Comparison of ENCODE assay signal across 8 cellular contexts in genomic region chr19:41353466-41354342, GRCh38. TPM values are rescaled to one million over a fixed set of nuclear protein-coding genes. Genes with fewer than 3 reads are reported as not detected.
DNase-seq lines count a peak whose midpoint lies in the region; ATAC-seq and TF ChIP-seq lines count a peak whose summit lies in the region.

TGFB1 (minus strand) TSS chr19:41353922; CDS start chr19:41353044, 878 bp downstream.

- peak within 1 kb of the TSS; percentile 98 for H3K4me3 Mint-ChIP-seq in activated T-helper 17 cell treated with anti-CD3 and anti-CD28 coated beads, Interleukin-2, amount 50 U/mL, for 72 hours
- H3K4me3 Mint-ChIP-seq in nephron = peak within 1 kb of the TSS; percentile 88 to 96 (median 95)

- H3K9me3 ChIP-seq in RWPE2 (ENCODE audit: severe bottlenecking) = no peaks in the 10 kb centered on the region

- no peaks in the 10 kb centered on the region for H3K9me3 Mint-ChIP-seq in activated T-helper 17 cell treated with anti-CD3 and anti-CD28 coated beads, Interleukin-2, amount 50 U/mL, for 72 hours
- H3K9me3 Mint-ChIP-seq in nephron = no peaks in the 10 kb centered on the region

- H3K36me3 Mint-ChIP-seq in activated T-helper 17 cell treated with anti-CD3 and anti-CD28 coated beads, Interleukin-2, amount 50 U/mL, for 72 hours (ENCODE audit: low read depth) = peaks cover 50% of the 10 kb centered on the region
- no peaks in the 10 kb centered on the region for H3K36me3 Mint-ChIP-seq in nephron (ENCODE audit: low read depth)

- peak; percentile 98 for DNase-seq in AG08396 (ENCODE audit: low spot score)
- DNase-seq in RWPE2 (ENCODE audit: low spot score) = peak; percentile 85
- peak; percentile 79 for DNase-seq in fibroblast of peridontal ligament (ENCODE audit: extremely low read depth)
- DNase-seq in stimulated activated naive CD4-positive, alpha-beta T cell (lab: John Stamatoyannopoulos, UW) = peak; percentile 90 to 94 (median 94)

- in situ Hi-C loops in GM18951 (cut with MboI; ENCODE audit: low sequenced_read_pairs, unreplicated experiment) = no loop called here

- H3K36me3 ChIP-seq in RWPE2 (ENCODE audit: low read depth) = peaks cover 8% of the 10 kb centered on the region

- peak within 1 kb of the TSS; percentile 65 for H3K27ac ChIP-seq in RWPE2 (ENCODE audit: poor library complexity, severe bottlenecking)

- peak within 1 kb of the TSS; percentile 94 for H3K27ac Mint-ChIP-seq in activated T-helper 17 cell treated with anti-CD3 and anti-CD28 coated beads, Interleukin-2, amount 50 U/mL, for 72 hours
- peak within 1 kb of the TSS; percentile 58 to 94 (median 61) for H3K27ac Mint-ChIP-seq in nephron

- ATAC-seq in HG03520 (IDR thresholded peaks at IDR 0.05; ENCODE audit: unreplicated experiment) (peak; percentile 34), RWPE2 (ENCODE audit: low read depth) (peak; percentile 45)
- ATAC-seq in activated T-helper 17 cell treated with anti-CD3 and anti-CD28 coated beads, Interleukin-2, amount 50 U/mL, for 72 hours (replicated peaks) = peak; percentile 48

- peak; percentile 98 for TF ChIP-seq POLR2A in GM18951 (IDR thresholded peaks at IDR 0.05; ENCODE audit: extremely low read depth, insufficient read depth, insufficient read length)

- TF ChIP-seq CTCF in RWPE2 (IDR thresholded peaks at IDR 0.05; ENCODE audit: poor library complexity, severe bottlenecking) = peak; percentile 92
- peak; percentile 81 to 92 (median 82) for TF ChIP-seq CTCF in nephron (IDR thresholded peaks at IDR 0.05; ENCODE audit: unreplicated experiment in 3 of 3)

- peaks cover 4% of the 10 kb centered on the region for H3K4me1 ChIP-seq in RWPE2 (ENCODE audit: insufficient read depth, poor library complexity, severe bottlenecking)

- peaks cover 51% of the 10 kb centered on the region for H3K4me1 Mint-ChIP-seq in activated T-helper 17 cell treated with anti-CD3 and anti-CD28 coated beads, Interleukin-2, amount 50 U/mL, for 72 hours
- H3K4me1 Mint-ChIP-seq in nephron = peaks cover 26% of the 10 kb centered on the region

- H3K4me3 ChIP-seq in RWPE2 (ENCODE audit: severe bottlenecking) = peak within 1 kb of the TSS; percentile 67

- no peaks in the 10 kb centered on the region for H3K27me3 ChIP-seq in RWPE2 (ENCODE audit: insufficient read depth, poor library complexity, severe bottlenecking)

- H3K27me3 Mint-ChIP-seq in activated T-helper 17 cell treated with anti-CD3 and anti-CD28 coated beads, Interleukin-2, amount 50 U/mL, for 72 hours = no peaks in the 10 kb centered on the region
- H3K27me3 Mint-ChIP-seq in nephron (ENCODE audit: low read depth) = peaks cover 53% of the 10 kb centered on the region

RNA-seq across cellular contexts. Expression of gene TGFB1, which starts in this region (rescaled TPM):
- 100 to 1,000 TPM; 107 to 158 TPM for total RNA-seq in activated T-helper 17 cell treated with anti-CD3 and anti-CD28 coated beads, Interleukin-2, amount 50 U/mL, for 72 hours

Comparison
In these comparisons a context has a peak if more than half of its experiments do, and no peak if none do; other contexts are left out.
1. Peak in every context shown above with its lines: DNase-seq, ATAC-seq, H3K4me3 ChIP-seq and H3K27ac ChIP-seq.